1 cellular context compared by ENCODE assay signal in the genomic region with DNA sequence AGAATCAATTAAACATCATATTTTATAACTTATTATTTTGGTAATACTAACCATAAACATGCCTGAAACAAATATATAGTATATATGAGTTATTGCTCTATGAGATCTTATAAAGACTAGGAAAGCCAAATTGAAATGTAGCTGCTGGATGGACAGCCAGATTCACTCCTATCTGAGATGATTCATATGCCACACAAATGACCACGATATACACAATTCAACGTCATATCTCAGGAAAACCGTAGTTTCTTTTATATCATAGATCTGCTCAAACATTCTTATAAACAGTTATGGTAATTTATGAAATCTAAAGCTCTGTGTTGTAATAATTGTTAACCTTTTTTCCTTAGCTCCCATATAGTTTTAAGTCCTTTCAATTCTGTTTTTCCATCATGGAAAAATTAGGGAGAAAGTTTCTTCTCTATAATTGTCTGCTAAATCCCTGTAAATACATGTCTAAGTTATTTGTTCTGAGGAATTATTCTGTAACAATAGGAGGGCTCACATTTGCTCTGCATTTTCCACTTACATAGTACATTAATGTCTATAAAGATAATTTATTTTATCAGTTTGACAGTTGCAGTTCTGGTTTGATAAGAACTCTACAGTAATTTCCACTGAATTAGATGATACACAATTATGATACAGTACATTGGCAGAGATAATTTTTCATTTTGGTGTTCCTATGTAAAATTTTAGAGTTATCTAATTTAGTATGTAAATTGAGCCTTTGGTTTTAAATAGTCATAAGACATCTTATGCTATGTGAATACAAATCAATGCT.
TF ChIP-seq lines count a peak whose summit lies in the region.

No MANE protein-coding gene starts in this region.

TF ChIP-seq in HCT116, 20 proteins besides CTCF, POLR2A, EP300 and RAD21:
- no peak for TF ChIP-seq TCF7L2 (IDR thresholded peaks at IDR 0.05; ENCODE audit: borderline replicate concordance, extremely low read depth, insufficient read depth, insufficient read length)
- no peak for TF ChIP-seq EZH2phosphoT487 (IDR thresholded peaks at IDR 0.05; ENCODE audit: borderline replicate concordance)
- no peak for TF ChIP-seq SIN3A (IDR thresholded peaks at IDR 0.05; ENCODE audit: low read depth)
- no peak for TF ChIP-seq FOSL1 (IDR thresholded peaks at IDR 0.05; ENCODE audit: low read depth)
- no peak for TF ChIP-seq EZH2 (IDR thresholded peaks at IDR 0.05)
- no peak for TF ChIP-seq ELF1 (IDR thresholded peaks at IDR 0.05; ENCODE audit: borderline replicate concordance, low read depth)
- TF ChIP-seq, protein P1, sequence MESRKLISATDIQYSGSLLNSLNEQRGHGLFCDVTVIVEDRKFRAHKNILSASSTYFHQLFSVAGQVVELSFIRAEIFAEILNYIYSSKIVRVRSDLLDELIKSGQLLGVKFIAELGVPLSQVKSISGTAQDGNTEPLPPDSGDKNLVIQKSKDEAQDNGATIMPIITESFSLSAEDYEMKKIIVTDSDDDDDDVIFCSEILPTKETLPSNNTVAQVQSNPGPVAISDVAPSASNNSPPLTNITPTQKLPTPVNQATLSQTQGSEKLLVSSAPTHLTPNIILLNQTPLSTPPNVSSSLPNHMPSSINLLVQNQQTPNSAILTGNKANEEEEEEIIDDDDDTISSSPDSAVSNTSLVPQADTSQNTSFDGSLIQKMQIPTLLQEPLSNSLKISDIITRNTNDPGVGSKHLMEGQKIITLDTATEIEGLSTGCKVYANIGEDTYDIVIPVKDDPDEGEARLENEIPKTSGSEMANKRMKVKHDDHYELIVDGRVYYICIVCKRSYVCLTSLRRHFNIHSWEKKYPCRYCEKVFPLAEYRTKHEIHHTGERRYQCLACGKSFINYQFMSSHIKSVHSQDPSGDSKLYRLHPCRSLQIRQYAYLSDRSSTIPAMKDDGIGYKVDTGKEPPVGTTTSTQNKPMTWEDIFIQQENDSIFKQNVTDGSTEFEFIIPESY (IDR thresholded peaks at IDR 0.05; ENCODE audit: extremely low read depth, insufficient replicate concordance, low read length): no peak
- TF ChIP-seq SP1 (IDR thresholded peaks at IDR 0.05; ENCODE audit: low read depth): no peak
- no peak for TF ChIP-seq JUND (IDR thresholded peaks at IDR 0.05)
- TF ChIP-seq CBX3 (IDR thresholded peaks at IDR 0.05; ENCODE audit: low read depth): no peak
- TF ChIP-seq CEBPB (IDR thresholded peaks at IDR 0.05; ENCODE audit: low read depth): no peak
- TF ChIP-seq, protein P2, sequence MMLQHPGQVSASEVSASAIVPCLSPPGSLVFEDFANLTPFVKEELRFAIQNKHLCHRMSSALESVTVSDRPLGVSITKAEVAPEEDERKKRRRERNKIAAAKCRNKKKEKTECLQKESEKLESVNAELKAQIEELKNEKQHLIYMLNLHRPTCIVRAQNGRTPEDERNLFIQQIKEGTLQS (IDR thresholded peaks at IDR 0.05): no peak
- no peak for TF ChIP-seq YY1 (IDR thresholded peaks at IDR 0.05; ENCODE audit: extremely low read depth, insufficient replicate concordance, low read depth, low read length)
- no peak for TF ChIP-seq POLR2AphosphoS5 (IDR thresholded peaks at IDR 0.05; ENCODE audit: low read depth, low read length)
- TF ChIP-seq ZFX (IDR thresholded peaks at IDR 0.05): no peak
- no peak for TF ChIP-seq SRF (IDR thresholded peaks at IDR 0.05; ENCODE audit: low read depth)
- no peak for TF ChIP-seq ZNF274 (IDR thresholded peaks at IDR 0.05; ENCODE audit: low read depth, low read length)
- no peak for TF ChIP-seq EGR1 (IDR thresholded peaks at IDR 0.05; ENCODE audit: low read depth)
